In the genomic region with DNA sequence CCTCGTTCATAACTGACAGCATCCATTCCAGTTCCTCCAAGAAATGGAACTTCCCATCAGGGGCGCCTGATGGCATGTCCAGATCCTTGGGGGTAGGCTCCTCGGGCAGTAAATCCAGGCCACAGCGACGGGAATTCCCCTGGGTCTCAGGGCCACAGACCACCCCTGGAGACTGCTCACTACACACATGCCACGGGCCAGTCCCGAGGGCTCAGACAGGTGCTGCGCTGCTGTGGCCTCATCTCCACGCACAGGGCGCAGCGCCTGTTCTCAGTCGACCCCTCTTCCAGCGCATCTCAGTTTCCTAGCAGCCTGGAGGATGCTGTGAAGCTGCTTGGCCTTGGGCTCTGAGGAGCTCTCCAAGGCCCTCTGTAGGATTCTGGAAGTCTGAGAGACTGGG, we compare ENCODE assay signal across 21 cellular contexts.
"Had no signal": no experiment of that assay in that cellular context is flagged by ENCODE, and none has a peak within 500 bp of the region (broad histone marks: within the 10 kb centered on the region; RNA-seq: fewer than 3 reads in every experiment).

No MANE protein-coding gene starts in this region.

- H3K9me3 ChIP-seq: SJSA1 had no signal

- H3K27me3 ChIP-seq: SJSA1 had no signal

- H3K4me1 ChIP-seq: SJSA1 had no signal

- H3K4me3 ChIP-seq: SJSA1, SK-N-MC had no signal

- DNase-seq: KBM-7, MV-4-11, NCI-H1048, NCI-H1105, NCI-H1417, NCI-H1436 treated with DMSO at 0.1 percent for 48 hours, NCI-H1694, NCI-H187 treated with DMSO at 0.1 percent for 48 hours, NCI-H2029 treated with DMSO at 0.1 percent for 48 hours, NCI-H2171 treated with DMSO at 0.1 percent for 48 hours, NCI-H226, NCI-H446, NCI-H510A, NCI-H524 treated with DMSO at 0.1 percent for 48 hours, NCI-H69, NCI-H774, Right ventricle myocardium superior, RPMI8226, SIG-M5 had no signal

- H3K27ac ChIP-seq: SJSA1, SK-N-MC had no signal
